Comparison of ENCODE assay signal across 21 cellular contexts in genomic region chr4:163694385-163694784, GRCh38.
A peak's percentile ranks its signal among the peaks of the same experiment; 100 is the strongest.
DNase-seq lines count a peak whose midpoint lies in the region; ATAC-seq and TF ChIP-seq lines count a peak whose summit lies in the region.
"Had no signal": no experiment of that assay in that cellular context is flagged by ENCODE, and none has a peak within 500 bp of the region (broad histone marks: within the 10 kb centered on the region; RNA-seq: fewer than 3 reads in every experiment).

No MANE protein-coding gene starts in this region.

- H3K27me3 Mint-ChIP-seq in immature natural killer cell (ENCODE audit: low read depth in 3 of 3), result no peaks in the 10 kb centered on the region

- in situ Hi-C loops in brain microvascular endothelial cell (cut with HindIII; ENCODE audit: low pct_ligation_motif_present, low sequenced_read_pairs), result no loop called here

- no TSS peak for BruUV-seq in PC-3 (replicated peaks; lab: Mats Ljungman, UMichigan)

- H2AFZ ChIP-seq in PC-3 (ENCODE audit: low read length), result no peak overlapping the region
- no peak overlapping the region for H2AFZ ChIP-seq in smooth muscle cell (ENCODE audit: low read depth)
- H2AFZ ChIP-seq: GM23248 had no signal

- POLR2A ChIA-PET in AG04450 (lab: Yijun Ruan, JAX), result no interaction called here
- POLR2A ChIA-PET in PC-3 (lab: Charles Lee; ENCODE audit: unreplicated experiment), result no interaction called here

- H3K27ac ChIP-seq in AG04450 (ENCODE audit: low read depth, low read length) (peak overlapping the region; percentile 82), PC-3 (ENCODE audit: low read length) (peak overlapping the region; percentile 81), brain microvascular endothelial cell (peak overlapping the region; percentile 88), smooth muscle cell (ENCODE audit: low read depth) (no peak overlapping the region)
- H3K27ac ChIP-seq: body of pancreas, GM23248, lower lobe of right lung, prostate gland had no signal

- TF ChIP-seq CTCF in AG04450 (IDR thresholded peaks at IDR 0.05; ENCODE audit: low read depth, low read length), result 0 out of 2 replicates have a peak, but pooled peaks have one; percentile 13
- no peak for TF ChIP-seq CTCF in PC-3 (conservative IDR thresholded peaks at IDR 0.05; ENCODE audit: low read depth, low read length)
- peak; percentile 22 for TF ChIP-seq CTCF in brain microvascular endothelial cell (IDR thresholded peaks at IDR 0.05; ENCODE audit: low read depth, low read length, missing control alignments)
- TF ChIP-seq CTCF in smooth muscle cell (IDR thresholded peaks at IDR 0.05; ENCODE audit: borderline replicate concordance, insufficient read depth, poor library complexity, severe bottlenecking), result no peak

- H3K4me3 ChIP-seq in AG04450 (ENCODE audit: low read depth, low read length), result no peak overlapping the region
- peak overlapping the region; percentile 20; the same call in 1 of the 2 replicates for H3K4me3 ChIP-seq in PC-3 (ENCODE audit: low read length)
- H3K4me3 ChIP-seq in brain microvascular endothelial cell (ENCODE audit: low read depth, low read length), result no peak overlapping the region
- H3K4me3 ChIP-seq in smooth muscle cell, result no peak overlapping the region
- H3K4me3 ChIP-seq: body of pancreas, dorsolateral prefrontal cortex, GM12878, GM23248, lower lobe of right lung, prostate gland had no signal

- H3K9me3 ChIP-seq in AG04450 (ENCODE audit: control insufficient read depth, insufficient read depth, low read length) (no peaks in the 10 kb centered on the region), PC-3 (ENCODE audit: low read length) (no peaks in the 10 kb centered on the region), smooth muscle cell (replicated peaks; ENCODE audit: low read depth) (no peaks in the 10 kb centered on the region)
- H3K9me3 ChIP-seq: body of pancreas, lower lobe of right lung, prostate gland had no signal

- no peaks in the 10 kb centered on the region for H3F3A ChIP-seq in PC-3 (ENCODE audit: low read length, unreplicated experiment)
- H3F3A ChIP-seq in smooth muscle cell (ENCODE audit: low read depth), result no peaks in the 10 kb centered on the region

- no peaks in the 10 kb centered on the region for H3K36me3 Mint-ChIP-seq in immature natural killer cell
- H3K36me3 Mint-ChIP-seq: CD8-positive, alpha-beta T cell; natural killer cell had no signal

- H3K4me1 ChIP-seq in PC-3 (ENCODE audit: insufficient read depth, low read length) (peaks cover 41% of the 10 kb centered on the region), smooth muscle cell (ENCODE audit: low read depth) (no peaks in the 10 kb centered on the region)
- H3K4me1 ChIP-seq: body of pancreas, lower lobe of right lung, prostate gland had no signal

- H3K9ac ChIP-seq in PC-3 (ENCODE audit: low read length), result no peak overlapping the region; the same call in 1 of the 2 replicates
- no peak overlapping the region for H3K9ac ChIP-seq in smooth muscle cell (ENCODE audit: low read depth)
- H3K9ac ChIP-seq: GM23248 had no signal

- H4K20me1 ChIP-seq in PC-3 (ENCODE audit: low read length) (no peaks in the 10 kb centered on the region), smooth muscle cell (ENCODE audit: low read depth) (no peaks in the 10 kb centered on the region)

- DNase-seq in AG04450 (ENCODE audit: low read depth, low spot score) (peak; percentile 21), PC-3 (peak; percentile 77), brain microvascular endothelial cell (peak; percentile 65), kidney glomerular epithelial cell (lab: John Stamatoyannopoulos, UW) (peak; percentile 36), NCI-H2227 treated with DMSO at 0.1 percent for 48 hours (lab: John Stamatoyannopoulos, UW) (no peak), iPS-NIHi7 (ENCODE audit: extremely low spot score) (no peak), immature natural killer cell (no peak), smooth muscle cell (lab: John Stamatoyannopoulos, UW; ENCODE audit: unreplicated experiment) (no peak)
- DNase-seq: activated CD4-positive, alpha-beta T cell treated with anti-CD3 and anti-CD28 coated beads for 36 hours; activated naive CD4-positive, alpha-beta T cell treated with Interleukin-2 at 50 U/mL for 16 hours; body of pancreas; CD8-positive, alpha-beta T cell; dorsolateral prefrontal cortex; lower lobe of right lung; natural killer cell; NCI-H1694; NCI-H446; stimulated activated naive CD8-positive, alpha-beta T cell treated with anti-CD3 and anti-CD28 coated beads, Interleukin-15, Interleukin-2, amounts not matched to agents 100 U/mL and 50 U/mL, for 24 hours had no signal

- H3K36me3 ChIP-seq in PC-3 (ENCODE audit: low read depth, low read length), result 0 out of 2 replicates have a peak, but pooled peaks cover 3% of the 10 kb centered on the region
- H3K36me3 ChIP-seq in brain microvascular endothelial cell (replicated peaks), result no peaks in the 10 kb centered on the region
- no peaks in the 10 kb centered on the region for H3K36me3 ChIP-seq in smooth muscle cell (ENCODE audit: low read depth)
- H3K36me3 ChIP-seq: lower lobe of right lung, prostate gland had no signal

- H3K4me2 ChIP-seq in PC-3 (ENCODE audit: low read length), result peak overlapping the region; percentile 54
- H3K4me2 ChIP-seq in smooth muscle cell, result no peak overlapping the region

- no peak overlapping the region for H3K4me3 Mint-ChIP-seq in immature natural killer cell
- H3K4me3 Mint-ChIP-seq: activated CD4-positive, alpha-beta T cell treated with anti-CD3 and anti-CD28 coated beads for 36 hours; CD8-positive, alpha-beta T cell; natural killer cell had no signal

- no peaks in the 10 kb centered on the region for H3K79me2 ChIP-seq in PC-3 (ENCODE audit: low read length)
- no peaks in the 10 kb centered on the region for H3K79me2 ChIP-seq in smooth muscle cell (ENCODE audit: low read depth)

- no peak overlapping the region for H3K27ac Mint-ChIP-seq in immature natural killer cell
- H3K27ac Mint-ChIP-seq: activated CD4-positive, alpha-beta T cell treated with anti-CD3 and anti-CD28 coated beads for 36 hours; CD8-positive, alpha-beta T cell; natural killer cell had no signal

- intact Hi-C loops in PC-3 (cut with micrococcal nuclease), result no loop called here

- H3K27me3 ChIP-seq in AG04450 (ENCODE audit: control insufficient read depth, insufficient read depth, low read length) (no peaks in the 10 kb centered on the region), PC-3 (ENCODE audit: low read length) (no peaks in the 10 kb centered on the region), brain microvascular endothelial cell (replicated peaks) (no peaks in the 10 kb centered on the region), smooth muscle cell (ENCODE audit: low read depth) (no peaks in the 10 kb centered on the region)
- H3K27me3 ChIP-seq: body of pancreas, dorsolateral prefrontal cortex had no signal

- CTCF ChIA-PET in AG04450 (lab: Charles Lee), result no interaction called here
- CTCF ChIA-PET in PC-3 (lab: Charles Lee), result no interaction called here

- H3K9me2 ChIP-seq in PC-3 (replicated peaks; ENCODE audit: low read length), result no peaks in the 10 kb centered on the region

- H3K4me1 Mint-ChIP-seq in immature natural killer cell, result no peaks in the 10 kb centered on the region
- H3K4me1 Mint-ChIP-seq: activated CD4-positive, alpha-beta T cell treated with anti-CD3 and anti-CD28 coated beads for 36 hours; natural killer cell had no signal

- H3K9me3 Mint-ChIP-seq in immature natural killer cell, result peaks cover 0 to 2% (median 0%) of the 10 kb centered on the region in 6 donors

- ATAC-seq in PC-3, result peak; percentile 64
- ATAC-seq: activated CD4-positive, alpha-beta T cell treated with anti-CD3 and anti-CD28 coated beads for 36 hours; body of pancreas; CD8-positive, alpha-beta T cell; GM12878; lower lobe of right lung; natural killer cell; stimulated activated naive CD8-positive, alpha-beta T cell treated with anti-CD3 and anti-CD28 coated beads, Interleukin-15, Interleukin-2, amounts not matched to agents 100 U/mL and 50 U/mL, for 24 hours had no signal

Comparison
In these comparisons a context has a peak if more than half of its experiments do, and no peak if none do; other contexts are left out.
1. DNase-seq: peak in AG04450 (single experiment), PC-3 (single experiment), brain microvascular endothelial cell (single experiment) and kidney glomerular epithelial cell (single experiment); none in NCI-H2227 treated with DMSO at 0.1 percent for 48 hours (single experiment), iPS-NIHi7 (single experiment), immature natural killer cell (0 of 3) and smooth muscle cell (single experiment).
2. CTCF ChIP-seq: peak in AG04450 (single experiment) and brain microvascular endothelial cell (single experiment); none in PC-3 (single experiment) and smooth muscle cell (single experiment).